In genomic region chr14:54291491-54292191, GRCh38 we compare ENCODE assay signal across 18 cellular contexts.
DNase-seq lines count a peak whose midpoint lies in the region; ATAC-seq, FAIRE-seq and TF ChIP-seq lines count a peak whose summit lies in the region.
"Had no signal": no experiment of that assay in that cellular context is flagged by ENCODE, and none has a peak within 500 bp of the region (broad histone marks: within the 10 kb centered on the region; RNA-seq: fewer than 3 reads in every experiment).

No MANE protein-coding gene starts in this region.

- no peaks in the 10 kb centered on the region for H3K36me3 Mint-ChIP-seq in GM23338 (ENCODE audit: low read depth)
- H3K36me3 Mint-ChIP-seq in neural progenitor cell, result no peaks in the 10 kb centered on the region
- H3K36me3 Mint-ChIP-seq: activated CD4-positive, alpha-beta memory T cell treated with anti-CD3 and anti-CD28 coated beads for 36 hours; immature natural killer cell had no signal

- H3K4me1 ChIP-seq in GM23338 (ENCODE audit: insufficient read depth) (0 out of 2 replicates have a peak, but pooled peaks cover 8% of the 10 kb centered on the region), heart right ventricle (peaks cover 0 to 11% (median 8%) of the 10 kb centered on the region in 9 donors), neural progenitor cell (peaks cover 17% of the 10 kb centered on the region), ascending aorta (no peaks in the 10 kb centered on the region)

- H2AFZ ChIP-seq in GM23338 (peak overlapping the region; percentile 85), neural progenitor cell (replicated peaks) (no peak overlapping the region)

- H3K36me3 ChIP-seq in GM23338 (ENCODE audit: insufficient read depth) (no peaks in the 10 kb centered on the region), heart right ventricle (no peaks in the 10 kb centered on the region), neural progenitor cell (no peaks in the 10 kb centered on the region), ascending aorta (no peaks in the 10 kb centered on the region)
- H3K36me3 ChIP-seq: BLaER1 treated with 17β-estradiol and CSF1 and Interleukin-3, amounts not matched to agents 10 nM and 100 nM had no signal

- H3K9me3 Mint-ChIP-seq in GM23338 (no peaks in the 10 kb centered on the region; the same call in 2 of the 3 replicates), neural progenitor cell (peaks cover 6% of the 10 kb centered on the region)

- H4K20me1 ChIP-seq in GM23338 (replicated peaks; ENCODE audit: insufficient read depth) (no peaks in the 10 kb centered on the region), neural progenitor cell (ENCODE audit: low read depth) (no peaks in the 10 kb centered on the region)
- H4K20me1 ChIP-seq: BLaER1 treated with 17β-estradiol and CSF1 and Interleukin-3, amounts not matched to agents 10 nM and 100 nM had no signal

- peaks cover 5% of the 10 kb centered on the region; the same call in 1 of the 2 replicates for H3K9me2 ChIP-seq in GM23338 (ENCODE audit: insufficient read depth)

- H3K4me3 ChIP-seq in GM23338 (no peak overlapping the region), heart right ventricle (no peak overlapping the region), neural progenitor cell (peak overlapping the region; percentile 11), ascending aorta (no peak overlapping the region)
- H3K4me3 ChIP-seq: BLaER1 treated with 17β-estradiol and CSF1 and Interleukin-3, amounts not matched to agents 10 nM and 100 nM had no signal

- TF ChIP-seq CTCF in GM23338 (conservative IDR thresholded peaks at IDR 0.05; ENCODE audit: low read depth in 2 of 2) (no peak), heart right ventricle (IDR thresholded peaks at IDR 0.05) (no peak), neural progenitor cell (IDR thresholded peaks at IDR 0.05) (no peak), ascending aorta (IDR thresholded peaks at IDR 0.05) (no peak)

- H3K79me2 ChIP-seq in GM23338 (replicated peaks; ENCODE audit: insufficient read depth), result no peaks in the 10 kb centered on the region
- H3K79me2 ChIP-seq in neural progenitor cell (ENCODE audit: low read depth), result no peaks in the 10 kb centered on the region

- H3K4me3 Mint-ChIP-seq in GM23338 (no peak overlapping the region), neural progenitor cell (peak overlapping the region; percentile 42)
- H3K4me3 Mint-ChIP-seq: activated CD4-positive, alpha-beta memory T cell treated with anti-CD3 and anti-CD28 coated beads for 36 hours; immature natural killer cell; naive B cell had no signal

- H3K9me3 ChIP-seq in heart right ventricle, result peaks cover 0 to 3% (median 0%) of the 10 kb centered on the region in 11 donors
- no peaks in the 10 kb centered on the region for H3K9me3 ChIP-seq in neural progenitor cell (ENCODE audit: low read depth)
- no peaks in the 10 kb centered on the region for H3K9me3 ChIP-seq in ascending aorta

- H3K27me3 Mint-ChIP-seq in GM23338 (ENCODE audit: insufficient read depth, low read depth, poor library complexity) (peaks cover 5% of the 10 kb centered on the region), neural progenitor cell (ENCODE audit: insufficient read depth, low read depth) (peaks cover 8% of the 10 kb centered on the region)

- no peaks in the 10 kb centered on the region for H3F3A ChIP-seq in GM23338 (replicated peaks; ENCODE audit: low read depth)
- peaks cover 27% of the 10 kb centered on the region for H3F3A ChIP-seq in neural progenitor cell (ENCODE audit: low read depth)

- WGBS in heart right ventricle, 2 donors, result 17 to 19% methylated on average over 11 of the region's 11 CpGs

- peak; percentile 24 for DNase-seq in GM23338 (ENCODE audit: low spot score)
- peak; percentile 99 for DNase-seq in NCI-H69 (lab: John Stamatoyannopoulos, UW)
- peak; percentile 18 to 22 for DNase-seq in heart right ventricle
- peak; percentile 59 for DNase-seq in neural progenitor cell (ENCODE audit: low spot score)
- DNase-seq in SHP77 treated with DMSO at 0.1 percent for 48 hours (lab: John Stamatoyannopoulos, UW), result no peak
- no peak for DNase-seq in ascending aorta (ENCODE audit: low spot score in 2 of 2)
- no peak for DNase-seq in activated CD4-positive, alpha-beta T cell treated with anti-CD3 and anti-CD28 coated beads, Interleukin-2, amount 50 U/mL, for 48 hours
- no peak for DNase-seq in RCC 7860 (ENCODE audit: low spot score)
- DNase-seq: activated CD4-positive, alpha-beta memory T cell treated with anti-CD3 and anti-CD28 coated beads for 36 hours; activated effector memory CD4-positive, alpha-beta T cell treated with anti-CD3 and anti-CD28 coated beads, Interleukin-2, amount 50 U/mL, for 16 hours; central memory CD4-positive, alpha-beta T cell; GF-D8; immature natural killer cell; naive B cell; small intestine; T-helper 2 cell had no signal

- H3K27me3 ChIP-seq in GM23338 (ENCODE audit: insufficient read depth) (no peaks in the 10 kb centered on the region), heart right ventricle (no peaks in the 10 kb centered on the region), neural progenitor cell (no peaks in the 10 kb centered on the region), ascending aorta (no peaks in the 10 kb centered on the region)
- H3K27me3 ChIP-seq: BLaER1 treated with 17β-estradiol and CSF1 and Interleukin-3, amounts not matched to agents 10 nM and 100 nM had no signal

- no peak for FAIRE-seq in RCC 7860 (lab: Jason Lieb, UNC)
- FAIRE-seq: small intestine had no signal

- intact Hi-C loops in heart right ventricle (cut with DNase I), result no loop called here
- intact Hi-C loops in ascending aorta (cut with DNase I), result no loop called here

- H3K27ac Mint-ChIP-seq in GM23338 (no peak overlapping the region), neural progenitor cell (peak overlapping the region; percentile 55)
- H3K27ac Mint-ChIP-seq: activated CD4-positive, alpha-beta memory T cell treated with anti-CD3 and anti-CD28 coated beads for 36 hours; immature natural killer cell; naive B cell had no signal

- no peak overlapping the region for H3K4me2 ChIP-seq in GM23338
- H3K4me2 ChIP-seq in neural progenitor cell, result peak overlapping the region; percentile 63
- H3K4me2 ChIP-seq: BLaER1 treated with 17β-estradiol and CSF1 and Interleukin-3, amounts not matched to agents 10 nM and 100 nM had no signal

- ATAC-seq in GM23338, result peak; percentile 81
- peak in 6 of 8 donors; percentile 55 to 94 (median 74) for ATAC-seq in heart right ventricle
- ATAC-seq: Panc1 had no signal

- H3K9ac ChIP-seq in neural progenitor cell, result no peak overlapping the region
- H3K9ac ChIP-seq: BLaER1 treated with 17β-estradiol and CSF1 and Interleukin-3, amounts not matched to agents 10 nM and 100 nM had no signal

- H3K27ac ChIP-seq in GM23338 (ENCODE audit: low read depth) (0 out of 2 replicates have a peak overlapping the region, but pooled peaks have one; percentile 39), heart right ventricle (peak overlapping the region in 5 of 10 donors; percentile 2 to 70 (median 31)), neural progenitor cell (peak overlapping the region; percentile 36), ascending aorta (no peak overlapping the region)
- H3K27ac ChIP-seq: BLaER1 treated with 17β-estradiol and CSF1 and Interleukin-3, amounts not matched to agents 10 nM and 100 nM had no signal

- H3K4me1 Mint-ChIP-seq in GM23338 (peaks cover 10% of the 10 kb centered on the region), neural progenitor cell (peaks cover 27% of the 10 kb centered on the region)
- H3K4me1 Mint-ChIP-seq: immature natural killer cell, naive B cell had no signal

TF ChIP-seq in GM23338, 12 proteins besides CTCF, POLR2A, EP300 and RAD21 (continues in another document):
- TF ChIP-seq CREB1 (CRISPR knock-in tag; IDR thresholded peaks at IDR 0.05; ENCODE audit: low read depth) (no peak), ETS1 (IDR thresholded peaks at IDR 0.05) (no peak), ZNF331 (CRISPR knock-in tag; IDR thresholded peaks at IDR 0.05; ENCODE audit: low read depth) (no peak), NANOG (IDR thresholded peaks at IDR 0.05; ENCODE audit: borderline replicate concordance) (no peak), ZNF114 (CRISPR knock-in tag; IDR thresholded peaks at IDR 0.05) (no peak), STAT1 (IDR thresholded peaks at IDR 0.05; ENCODE audit: unreplicated experiment) (no peak), POLR2AphosphoS5 (IDR thresholded peaks at IDR 0.05; ENCODE audit: low read depth) (no peak), JUNB (IDR thresholded peaks at IDR 0.05; ENCODE audit: unreplicated experiment) (no peak), EZH2 (IDR thresholded peaks at IDR 0.05; ENCODE audit: low read depth, unreplicated experiment) (no peak)

Comparison
In these comparisons a context has a peak if more than half of its experiments do, and no peak if none do; other contexts are left out.
1. DNase-seq: peak in GM23338 (single experiment), NCI-H69 (single experiment), heart right ventricle (2 of 2) and neural progenitor cell (single experiment); none in SHP77 treated with DMSO at 0.1 percent for 48 hours (single experiment), ascending aorta (0 of 2), activated CD4-positive, alpha-beta T cell treated with anti-CD3 and anti-CD28 coated beads, Interleukin-2, amount 50 U/mL, for 48 hours (0 of 2) and RCC 7860 (single experiment).
2. H3K27ac ChIP-seq: peak in GM23338 (single experiment) and neural progenitor cell (single experiment); none in ascending aorta (0 of 2).